In the genomic region with DNA sequence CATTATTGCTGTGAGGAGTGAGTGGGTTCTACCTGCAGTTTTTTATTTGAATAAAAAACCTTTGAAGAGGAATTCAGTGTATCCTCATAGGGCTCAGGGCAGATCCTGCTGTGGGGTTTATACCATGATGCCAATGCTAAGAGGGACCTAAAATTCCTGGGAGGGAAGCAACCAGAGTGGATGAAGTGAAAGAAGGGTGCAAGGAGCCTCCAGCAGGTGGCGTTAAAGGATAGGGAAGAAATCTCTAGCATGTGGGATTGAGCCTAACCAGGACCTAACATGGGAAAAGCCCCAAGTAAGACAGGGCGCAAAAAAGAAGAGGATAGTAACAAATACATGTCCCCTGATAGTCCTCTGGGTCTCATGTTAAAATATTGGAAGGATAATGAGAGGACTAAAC, we compare ENCODE assay signal across 7 cellular contexts.
DNase-seq lines count a peak whose midpoint lies in the region; ATAC-seq and TF ChIP-seq lines count a peak whose summit lies in the region.
"Not testable (repeated sequence)": the region's sequence is repeated elsewhere in the genome, so short reads cannot be mapped to it uniquely, and the experiment has no call there.

No MANE protein-coding gene starts in this region.

- intact Hi-C loops in activated CD8-positive, alpha-beta T cell treated with anti-CD3 and anti-CD28 coated beads for 36 hours (cut with micrococcal nuclease): not testable (repeated sequence)

- H3K4me2 ChIP-seq in DND-41 (ENCODE audit: insufficient read depth, low read length): not testable (repeated sequence)

- H3K27ac ChIP-seq in DND-41 (ENCODE audit: low read length); RWPE2 (ENCODE audit: poor library complexity, severe bottlenecking); foreskin keratinocyte: not testable (repeated sequence)

- not testable (repeated sequence) for H2AFZ ChIP-seq in DND-41 (ENCODE audit: low read depth, low read length)

- H3K9me3 Mint-ChIP-seq in activated CD8-positive, alpha-beta T cell treated with anti-CD3 and anti-CD28 coated beads for 36 hours: not testable (repeated sequence)

- H3K79me2 ChIP-seq in DND-41 (ENCODE audit: insufficient read depth, low read length): not testable (repeated sequence)

- H3K4me3 Mint-ChIP-seq in activated CD8-positive, alpha-beta T cell treated with anti-CD3 and anti-CD28 coated beads for 36 hours: not testable (repeated sequence)

- CTCF ChIA-PET in activated CD8-positive, alpha-beta T cell treated with anti-CD3 and anti-CD28 coated beads for 36 hours (lab: Charles Lee): not testable (repeated sequence)

- not testable (repeated sequence) for H3K9me3 ChIP-seq in DND-41 (ENCODE audit: insufficient read depth, low read length, severe bottlenecking); RWPE2 (ENCODE audit: severe bottlenecking)

- not testable (repeated sequence) for H3K4me3 ChIP-seq in DND-41 (ENCODE audit: low read depth in 1 of 2, low read length in 2 of 2); RWPE2 (ENCODE audit: severe bottlenecking)

- not testable (repeated sequence) for ATAC-seq in DND-41 (ENCODE audit: insufficient read depth, low read depth); RWPE2 (ENCODE audit: low read depth); activated CD8-positive, alpha-beta T cell treated with anti-CD3 and anti-CD28 coated beads for 36 hours; foreskin keratinocyte

- H3K4me1 Mint-ChIP-seq in activated CD8-positive, alpha-beta T cell treated with anti-CD3 and anti-CD28 coated beads for 36 hours (ENCODE audit: low read depth): not testable (repeated sequence)

- H3K27me3 ChIP-seq in DND-41 (ENCODE audit: insufficient read depth, low read length, poor library complexity); RWPE2 (ENCODE audit: insufficient read depth, poor library complexity, severe bottlenecking); foreskin keratinocyte: not testable (repeated sequence)

- DNase-seq in DND-41: peak; percentile 47
- DNase-seq in LHCN-M2 (ENCODE audit: low read depth): peak; percentile 1
- DNase-seq in NCI-H2196 (lab: John Stamatoyannopoulos, UW; ENCODE audit: unreplicated experiment): peak; percentile 5
- not testable (repeated sequence) for DNase-seq in RWPE2 (ENCODE audit: low spot score); foreskin keratinocyte
- DNase-seq in activated CD8-positive, alpha-beta T cell treated with anti-CD3 and anti-CD28 coated beads for 36 hours: peak; percentile 26
- DNase-seq in midbrain (lab: John Stamatoyannopoulos, UW): peak; percentile 13

- not testable (repeated sequence) for H3K27me3 Mint-ChIP-seq in activated CD8-positive, alpha-beta T cell treated with anti-CD3 and anti-CD28 coated beads for 36 hours

- H3K4me1 ChIP-seq in DND-41 (ENCODE audit: insufficient read depth, low read length); RWPE2 (ENCODE audit: insufficient read depth, poor library complexity, severe bottlenecking); foreskin keratinocyte: not testable (repeated sequence)

- H3K27ac Mint-ChIP-seq in activated CD8-positive, alpha-beta T cell treated with anti-CD3 and anti-CD28 coated beads for 36 hours: not testable (repeated sequence)

- not testable (repeated sequence) for H3K36me3 Mint-ChIP-seq in activated CD8-positive, alpha-beta T cell treated with anti-CD3 and anti-CD28 coated beads for 36 hours (ENCODE audit: low read depth)

- not testable (repeated sequence) for H3K9ac ChIP-seq in DND-41 (ENCODE audit: low read depth, low read length)

- H4K20me1 ChIP-seq in DND-41 (ENCODE audit: insufficient read depth, low read length): not testable (repeated sequence)

- TF ChIP-seq CTCF in DND-41 (IDR thresholded peaks at IDR 0.05; ENCODE audit: borderline replicate concordance, extremely low read depth, low read length, poor library complexity, severe bottlenecking) (peak; percentile 43), RWPE2 (IDR thresholded peaks at IDR 0.05; ENCODE audit: poor library complexity, severe bottlenecking) (peak; percentile 53), foreskin keratinocyte (conservative IDR thresholded peaks at IDR 0.05) (peak; percentile 20)
- peak; percentile 24 for TF ChIP-seq CTCF in activated CD8-positive, alpha-beta T cell treated with anti-CD3 and anti-CD28 coated beads for 36 hours (IDR thresholded peaks at IDR 0.05)

- POLR2A ChIA-PET in activated CD8-positive, alpha-beta T cell treated with anti-CD3 and anti-CD28 coated beads for 36 hours (lab: Charles Lee): not testable (repeated sequence)

- not testable (repeated sequence) for H3K36me3 ChIP-seq in DND-41 (ENCODE audit: insufficient read depth, low read length); RWPE2 (ENCODE audit: low read depth)
